ENCODE assay signal across 10 cellular contexts in the genomic region with DNA sequence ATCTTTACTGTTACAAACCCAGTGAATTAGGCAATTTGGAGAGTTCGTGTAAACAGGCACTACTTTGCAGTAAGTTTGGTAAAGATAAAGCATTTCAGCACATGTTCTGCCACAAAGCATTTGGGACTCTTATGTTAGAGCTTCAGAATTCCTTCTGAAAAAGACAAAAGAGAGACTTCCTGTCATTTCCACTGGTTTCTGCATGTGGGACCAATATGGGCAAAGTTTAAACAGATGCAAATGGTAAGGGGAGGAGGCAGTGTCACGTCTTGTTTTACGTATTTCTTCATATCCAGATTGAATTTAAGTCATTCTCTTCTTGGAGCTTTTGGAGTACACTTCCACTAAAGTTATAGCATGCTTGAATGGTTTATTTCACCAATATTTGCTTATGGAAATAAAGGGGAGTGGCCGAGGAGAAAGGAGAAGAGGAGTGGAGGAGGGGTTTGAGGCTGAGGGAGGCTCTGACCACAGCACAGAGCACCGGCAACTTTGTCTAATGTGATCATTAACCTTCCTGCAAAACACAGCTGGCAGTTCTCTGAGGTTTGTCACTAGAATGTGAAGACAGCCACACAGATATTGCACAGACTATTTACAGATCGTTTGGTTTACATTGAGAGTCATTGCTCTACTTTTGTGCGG. TPM values are rescaled to one million over a fixed set of nuclear protein-coding genes. Genes with fewer than 3 reads are reported as not detected.
DNase-seq lines count a peak whose midpoint lies in the region; ATAC-seq and TF ChIP-seq lines count a peak whose summit lies in the region.
"Had no signal": no experiment of that assay in that cellular context is flagged by ENCODE, and none has a peak within 500 bp of the region (broad histone marks: within the 10 kb centered on the region; RNA-seq: fewer than 3 reads in every experiment).

A gene with protein sequence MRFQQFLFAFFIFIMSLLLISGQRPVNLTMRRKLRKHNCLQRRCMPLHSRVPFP (plus strand): TSS at position 499 of the 645 bp plus-strand sequence. CDS start 154 bp downstream, outside the sequence.

- H3K27me3 Mint-ChIP-seq in neural progenitor cell (ENCODE audit: insufficient read depth, low read depth) (peaks cover 2% of the 10 kb centered on the region), CD14-positive monocyte (ENCODE audit: low read depth in 3 of 3) (peaks cover 0 to 5% (median 2%) of the 10 kb centered on the region in 3 donors), osteocyte (ENCODE audit: unreplicated experiment) (peaks cover 11% of the 10 kb centered on the region)
- H3K27me3 Mint-ChIP-seq in CD4-positive, alpha-beta memory T cell, result peaks cover 0 to 3% of the 10 kb centered on the region in 2 donors

- H3K4me3 Mint-ChIP-seq in neural progenitor cell (peak within 1 kb of the TSS; percentile 71), CD14-positive monocyte (peak within 1 kb of the TSS in 1 of 2 donors; percentile 23), osteocyte (ENCODE audit: unreplicated experiment) (no peak within 1 kb of the TSS)
- no peak within 1 kb of the TSS for H3K4me3 Mint-ChIP-seq in CD4-positive, alpha-beta memory T cell

- H3K9me3 ChIP-seq in neural progenitor cell (ENCODE audit: low read depth) (no peaks in the 10 kb centered on the region), suprapubic skin (no peaks in the 10 kb centered on the region)
- no peaks in the 10 kb centered on the region for H3K9me3 ChIP-seq in CD4-positive, alpha-beta memory T cell (ENCODE audit: control insufficient read depth in 1 of 2, low read length in 2 of 2)

- peak; percentile 99 for ATAC-seq in HG02840 (IDR thresholded peaks at IDR 0.05; ENCODE audit: low FRiP score, unreplicated experiment)
- ATAC-seq: K562 had no signal

- 20% methylated on average over 7 of the region's 7 CpGs for WGBS in suprapubic skin

- no peaks in the 10 kb centered on the region for H4K20me1 ChIP-seq in neural progenitor cell (ENCODE audit: low read depth)

- DNase-seq in NCI-H526 treated with DMSO at 0.1 percent for 48 hours (lab: John Stamatoyannopoulos, UW), result peak; percentile 95
- DNase-seq in neural progenitor cell (ENCODE audit: low spot score), result peak; percentile 33
- DNase-seq in CD14-positive monocyte (ENCODE audit: low spot score), result no peak
- DNase-seq in osteocyte (ENCODE audit: extremely low spot score, unreplicated experiment), result no peak
- no peak for DNase-seq in suprapubic skin (ENCODE audit: low spot score in 2 of 2)
- DNase-seq in CD4-positive, alpha-beta memory T cell, result no peak

- CTCF ChIA-PET in CD4-positive, alpha-beta memory T cell (lab: Charles Lee; ENCODE audit: partially characterized antibody), result interaction anchor here (0.6 kb wide), 1 partner anchor 17 kb away, joined by 3 read pairs; no protein-coding TSS in a partner anchor

- no peaks in the 10 kb centered on the region for H3K36me3 ChIP-seq in neural progenitor cell
- no peaks in the 10 kb centered on the region for H3K36me3 ChIP-seq in suprapubic skin
- no peaks in the 10 kb centered on the region for H3K36me3 ChIP-seq in CD4-positive, alpha-beta memory T cell (ENCODE audit: insufficient read depth, low read length)

- TF ChIP-seq CTCF in neural progenitor cell (IDR thresholded peaks at IDR 0.05) (no peak), CD14-positive monocyte (IDR thresholded peaks at IDR 0.05) (no peak), osteocyte (IDR thresholded peaks at IDR 0.05) (no peak), suprapubic skin (IDR thresholded peaks at IDR 0.05) (no peak)

- peak within 1 kb of the TSS; percentile 79 for H3K27ac Mint-ChIP-seq in neural progenitor cell
- H3K27ac Mint-ChIP-seq in CD14-positive monocyte, result no peak within 1 kb of the TSS
- no peak within 1 kb of the TSS for H3K27ac Mint-ChIP-seq in osteocyte (ENCODE audit: unreplicated experiment)
- no peak within 1 kb of the TSS for H3K27ac Mint-ChIP-seq in CD4-positive, alpha-beta memory T cell

- no peaks in the 10 kb centered on the region for H3K9me3 Mint-ChIP-seq in neural progenitor cell
- H3K9me3 Mint-ChIP-seq in CD14-positive monocyte, result peaks cover 3 to 10% (median 6%) of the 10 kb centered on the region in 7 donors
- no peaks in the 10 kb centered on the region for H3K9me3 Mint-ChIP-seq in osteocyte (ENCODE audit: unreplicated experiment)
- H3K9me3 Mint-ChIP-seq in CD4-positive, alpha-beta memory T cell, result peaks cover 0 to 2% (median 0%) of the 10 kb centered on the region in 8 donors

- no peak for TF ChIP-seq EP300 in suprapubic skin (IDR thresholded peaks at IDR 0.05)

- H3K4me1 ChIP-seq in neural progenitor cell, result peaks cover 66% of the 10 kb centered on the region
- no peaks in the 10 kb centered on the region for H3K4me1 ChIP-seq in suprapubic skin
- H3K4me1 ChIP-seq in CD4-positive, alpha-beta memory T cell (ENCODE audit: insufficient read depth, low read length), result no peaks in the 10 kb centered on the region

- intact Hi-C loops in CD14-positive monocyte (cut with micrococcal nuclease), result no loop called here
- intact Hi-C loops in CD4-positive, alpha-beta memory T cell (cut with micrococcal nuclease), result no loop called here

- POLR2A ChIA-PET in CD4-positive, alpha-beta memory T cell (lab: Charles Lee; ENCODE audit: partially characterized antibody), result no interaction called here

- H3K79me2 ChIP-seq in neural progenitor cell (ENCODE audit: low read depth), result peaks cover 9% of the 10 kb centered on the region

- no peaks in the 10 kb centered on the region for H3K36me3 Mint-ChIP-seq in neural progenitor cell
- H3K36me3 Mint-ChIP-seq in CD14-positive monocyte, result no peaks in the 10 kb centered on the region
- no peaks in the 10 kb centered on the region for H3K36me3 Mint-ChIP-seq in osteocyte (ENCODE audit: unreplicated experiment)
- H3K36me3 Mint-ChIP-seq in CD4-positive, alpha-beta memory T cell, result no peaks in the 10 kb centered on the region

- H3K4me1 Mint-ChIP-seq in neural progenitor cell, result peaks cover 21% of the 10 kb centered on the region
- H3K4me1 Mint-ChIP-seq in CD14-positive monocyte, result peaks cover 2% of the 10 kb centered on the region
- H3K4me1 Mint-ChIP-seq in osteocyte (ENCODE audit: unreplicated experiment), result no peaks in the 10 kb centered on the region
- H3K4me1 Mint-ChIP-seq in CD4-positive, alpha-beta memory T cell, result peaks cover 0 to 2% (median 0%) of the 10 kb centered on the region in 4 donors

- H3K27me3 ChIP-seq in neural progenitor cell, result no peaks in the 10 kb centered on the region
- H3K27me3 ChIP-seq in suprapubic skin, result no peaks in the 10 kb centered on the region
- no peaks in the 10 kb centered on the region for H3K27me3 ChIP-seq in CD4-positive, alpha-beta memory T cell (ENCODE audit: insufficient read depth, low read length)

- H3F3A ChIP-seq in neural progenitor cell (ENCODE audit: low read depth), result peaks cover 4% of the 10 kb centered on the region

- H2AFZ ChIP-seq in neural progenitor cell (replicated peaks), result peak within 1 kb of the TSS; percentile 97

- peak within 1 kb of the TSS; percentile 82 for H3K4me2 ChIP-seq in neural progenitor cell

- TF ChIP-seq POLR2A in GM19099 (IDR thresholded peaks at IDR 0.05; ENCODE audit: extremely low read depth, insufficient read length, low read depth) (peak; percentile 37), suprapubic skin (IDR thresholded peaks at IDR 0.05) (no peak)

- H3K27ac ChIP-seq in neural progenitor cell (peak within 1 kb of the TSS; percentile 57), suprapubic skin (no peak within 1 kb of the TSS)
- no peak within 1 kb of the TSS for H3K27ac ChIP-seq in CD4-positive, alpha-beta memory T cell (ENCODE audit: low read depth, low read length)

- no peak within 1 kb of the TSS for H3K9ac ChIP-seq in neural progenitor cell

- H3K4me3 ChIP-seq in neural progenitor cell (peak within 1 kb of the TSS; percentile 44), suprapubic skin (no peak within 1 kb of the TSS)
- no peak within 1 kb of the TSS for H3K4me3 ChIP-seq in CD4-positive, alpha-beta memory T cell (ENCODE audit: low read length in 2 of 2)
- H3K4me3 ChIP-seq: K562 had no signal

RNA-seq across cellular contexts. Expression of the gene that starts here (rescaled TPM):
- total RNA-seq in neural progenitor cell (ENCODE audit: low replicate concordance), result 10.9 and 15.0 TPM in 2 replicates
- not detected for polyA plus RNA-seq in CD14-positive monocyte
- total RNA-seq in osteocyte, result not detected in 2 replicates
- not detected for total RNA-seq in suprapubic skin
- not detected for total RNA-seq in CD4-positive, alpha-beta memory T cell
- not detected for polyA plus RNA-seq in CD4-positive, alpha-beta memory T cell
- total RNA-seq: K562 had no signal
- polyA plus RNA-seq: K562, keratinocyte had no signal

Comparison
In these comparisons a context has a peak if more than half of its experiments do, and no peak if none do; other contexts are left out.
1. DNase-seq: peak in NCI-H526 treated with DMSO at 0.1 percent for 48 hours (single experiment) and neural progenitor cell (single experiment); none in CD14-positive monocyte (single experiment), osteocyte (single experiment), suprapubic skin (0 of 2) and CD4-positive, alpha-beta memory T cell (0 of 5).